17 cellular contexts compared by ENCODE assay signal in genomic region chr7:67662804-67663203, GRCh38.
DNase-seq lines count a peak whose midpoint lies in the region; ATAC-seq, FAIRE-seq and TF ChIP-seq lines count a peak whose summit lies in the region.
"Had no signal": no experiment of that assay in that cellular context is flagged by ENCODE, and none has a peak within 500 bp of the region (broad histone marks: within the 10 kb centered on the region; RNA-seq: fewer than 3 reads in every experiment).

No MANE protein-coding gene starts in this region.

- H3K27ac ChIP-seq in HepG2 (ENCODE audit: extremely low read length, insufficient read depth, low read length) (no peak overlapping the region), right lobe of liver (no peak overlapping the region), endodermal cell (ENCODE audit: low read depth, low read length) (no peak overlapping the region)
- H3K27ac ChIP-seq in CD4-positive, alpha-beta memory T cell (ENCODE audit: low read depth, low read length) = no peak overlapping the region
- H3K27ac ChIP-seq: BLaER1 had no signal

- H2AFZ ChIP-seq in HepG2 (ENCODE audit: low read length) = no peak overlapping the region
- H2AFZ ChIP-seq: GM23338 had no signal

- TF ChIP-seq POLR2A in HepG2 (IDR thresholded peaks at IDR 0.05; ENCODE audit: insufficient read depth in 1 of 2, low read depth in 2 of 2, low read length in 2 of 2) = no peak
- no peak for TF ChIP-seq POLR2A in right lobe of liver (IDR thresholded peaks at IDR 0.05)
- TF ChIP-seq POLR2A in NB4 (IDR thresholded peaks at IDR 0.05; ENCODE audit: extremely low read depth, insufficient read length) = no peak

- no peak overlapping the region for H3K4me3 Mint-ChIP-seq in endodermal cell
- no peak overlapping the region for H3K4me3 Mint-ChIP-seq in CD4-positive, alpha-beta memory T cell
- H3K4me3 Mint-ChIP-seq: CD14-positive monocyte; CD8-positive, alpha-beta T cell; GM23338; IgD-negative memory B cell had no signal

- H4K20me1 ChIP-seq in HepG2 (ENCODE audit: insufficient read depth, low read length) = no peaks in the 10 kb centered on the region
- H4K20me1 ChIP-seq: BLaER1 had no signal

- H3K27me3 ChIP-seq in HepG2 (ENCODE audit: control insufficient read depth in 1 of 2, insufficient read depth in 2 of 2, low read length in 2 of 2) (0 out of 5 replicates have a peak, but pooled peaks cover 0 to 3% of the 10 kb centered on the region in 2 experiments), right lobe of liver (no peaks in the 10 kb centered on the region), endodermal cell (ENCODE audit: control insufficient read depth, insufficient read depth, low read length, poor library complexity, severe bottlenecking) (no peaks in the 10 kb centered on the region)
- no peaks in the 10 kb centered on the region for H3K27me3 ChIP-seq in CD4-positive, alpha-beta memory T cell (ENCODE audit: insufficient read depth, low read length)
- H3K27me3 ChIP-seq: BLaER1 had no signal

- H3K9me3 Mint-ChIP-seq in endodermal cell = peaks cover 32% of the 10 kb centered on the region
- peaks cover 0 to 4% (median 2%) of the 10 kb centered on the region in 8 donors for H3K9me3 Mint-ChIP-seq in CD4-positive, alpha-beta memory T cell
- H3K9me3 Mint-ChIP-seq: CD8-positive, alpha-beta T cell had no signal

- CTCF ChIA-PET in HepG2 (lab: Yijun Ruan, JAX; ENCODE audit: low intra/inter-chr PET ratio, low total read pairs) = no interaction called here
- CTCF ChIA-PET in CD4-positive, alpha-beta memory T cell (lab: Charles Lee; ENCODE audit: partially characterized antibody) = no interaction called here

- no peak for FAIRE-seq in HepG2 (lab: Jason Lieb, UNC)
- no peak for FAIRE-seq in frontal cortex (lab: Jason Lieb, UNC)
- FAIRE-seq: HTR-8/SVneo had no signal

- H3K4me3 ChIP-seq in HepG2 (replicated peaks in 1 of 3; ENCODE audit: insufficient read depth in 1 of 3, low read depth in 2 of 3, low read length in 3 of 3) (no peak overlapping the region), right lobe of liver (no peak overlapping the region), NB4 (ENCODE audit: low read depth, low read length) (no peak overlapping the region), endodermal cell (ENCODE audit: low read length) (peak overlapping the region; percentile 65)
- H3K4me3 ChIP-seq in CD4-positive, alpha-beta memory T cell (ENCODE audit: low read length in 2 of 2) = no peak overlapping the region
- H3K4me3 ChIP-seq: BLaER1, GM23338 had no signal

- H3K9me3 ChIP-seq in HepG2 (ENCODE audit: low read length) (0 out of 2 replicates have a peak, but pooled peaks cover 11% of the 10 kb centered on the region), right lobe of liver (no peaks in the 10 kb centered on the region), endodermal cell (ENCODE audit: control insufficient read depth, low read length) (peaks cover 28% of the 10 kb centered on the region)
- H3K9me3 ChIP-seq in CD4-positive, alpha-beta memory T cell (ENCODE audit: control insufficient read depth in 1 of 2, low read length in 2 of 2) = no peaks in the 10 kb centered on the region

- H3K4me2 ChIP-seq in HepG2 (ENCODE audit: low read depth, low read length) = no peak overlapping the region
- H3K4me2 ChIP-seq: BLaER1, GM23338 had no signal

- ATAC-seq in HepG2 (no peak), right lobe of liver (no peak)
- ATAC-seq: CD8-positive, alpha-beta T cell; GM23338 had no signal

- no peak overlapping the region for H3K9ac ChIP-seq in HepG2 (ENCODE audit: insufficient read depth, low read depth, low read length)
- H3K9ac ChIP-seq in endodermal cell (ENCODE audit: extremely low read depth, low read length, poor library complexity, severe bottlenecking) = no peak overlapping the region
- H3K9ac ChIP-seq: BLaER1 had no signal

- H3K4me1 Mint-ChIP-seq in endodermal cell = peaks cover 2% of the 10 kb centered on the region
- H3K4me1 Mint-ChIP-seq in CD4-positive, alpha-beta memory T cell = no peaks in the 10 kb centered on the region
- H3K4me1 Mint-ChIP-seq: CD14-positive monocyte, GM23338, IgD-negative memory B cell had no signal

- no peaks in the 10 kb centered on the region for H3K4me1 ChIP-seq in HepG2 (ENCODE audit: insufficient read depth, low read length)
- peaks cover 0 to 8% (median 2%) of the 10 kb centered on the region in 4 donors for H3K4me1 ChIP-seq in right lobe of liver
- no peaks in the 10 kb centered on the region for H3K4me1 ChIP-seq in endodermal cell (ENCODE audit: control insufficient read depth, insufficient read depth, low read length)
- no peaks in the 10 kb centered on the region for H3K4me1 ChIP-seq in CD4-positive, alpha-beta memory T cell (ENCODE audit: insufficient read depth, low read length)
- H3K4me1 ChIP-seq: BLaER1 had no signal

- 0% methylated on average over 1 of the region's 1 CpG for WGBS in HepG2 (ENCODE audit: low lambda C conversion rate)
- 67% methylated on average over 1 of the region's 1 CpG for WGBS in right lobe of liver (ENCODE audit: insufficient coverage, low coverage, low lambda C conversion rate, missing lambda C conversion rate)
- 93 to 100% methylated on average over 1 of the region's 1 CpG for WGBS in endodermal cell (ENCODE audit: insufficient coverage in 1 of 2, insufficient read length in 1 of 2), 2 experiments

- POLR2A ChIA-PET in HepG2 (lab: Yijun Ruan, JAX) = no interaction called here
- POLR2A ChIA-PET in CD4-positive, alpha-beta memory T cell (lab: Charles Lee; ENCODE audit: partially characterized antibody) = no interaction called here

- no peak for TF ChIP-seq RAD21 in HepG2 (CRISPR knock-in tag; IDR thresholded peaks at IDR 0.05)

- TF ChIP-seq EP300 in HepG2 (IDR thresholded peaks at IDR 0.05; ENCODE audit: low read depth in 2 of 2, low read length in 2 of 2) (no peak), HepG2 (CRISPR knock-in tag; IDR thresholded peaks at IDR 0.05; ENCODE audit: borderline replicate concordance) (no peak)

- H3K36me3 ChIP-seq in HepG2 (replicated peaks in 1 of 2; ENCODE audit: control insufficient read depth in 1 of 2, insufficient read depth in 2 of 2, low read length in 2 of 2) = no peaks in the 10 kb centered on the region
- no peaks in the 10 kb centered on the region for H3K36me3 ChIP-seq in right lobe of liver
- no peaks in the 10 kb centered on the region for H3K36me3 ChIP-seq in endodermal cell (ENCODE audit: control insufficient read depth, insufficient read depth, low read length)
- no peaks in the 10 kb centered on the region for H3K36me3 ChIP-seq in CD4-positive, alpha-beta memory T cell (ENCODE audit: insufficient read depth, low read length)
- H3K36me3 ChIP-seq: BLaER1 had no signal

- peaks cover 2% of the 10 kb centered on the region for H3K36me3 Mint-ChIP-seq in endodermal cell (ENCODE audit: low read depth)
- H3K36me3 Mint-ChIP-seq in CD4-positive, alpha-beta memory T cell = no peaks in the 10 kb centered on the region
- H3K36me3 Mint-ChIP-seq: CD14-positive monocyte; CD8-positive, alpha-beta T cell; IgD-negative memory B cell had no signal

- no peaks in the 10 kb centered on the region for H3K79me2 ChIP-seq in HepG2 (ENCODE audit: insufficient read depth, low read length)

- DNase-seq in HepG2 (ENCODE audit: low spot score) = no peak
- no peak for DNase-seq in right lobe of liver
- peak; percentile 5 for DNase-seq in NB4 (ENCODE audit: low read depth)
- DNase-seq in endodermal cell = no peak
- no peak for DNase-seq in frontal cortex (ENCODE audit: low spot score in 2 of 2)
- no peak for DNase-seq in activated T-cell treated with anti-CD3 and anti-CD28 coated beads, Interleukin-2, amount 50 U/mL, for 48 hours
- DNase-seq in CD4-positive, alpha-beta memory T cell = no peak
- DNase-seq: 8988T; Calu3; CD8-positive, alpha-beta T cell; GDM1; H7 had no signal

- peaks cover 1% of the 10 kb centered on the region for H3K27me3 Mint-ChIP-seq in endodermal cell (ENCODE audit: insufficient read depth)
- H3K27me3 Mint-ChIP-seq in CD4-positive, alpha-beta memory T cell = no peaks in the 10 kb centered on the region
- H3K27me3 Mint-ChIP-seq: IgD-negative memory B cell had no signal

- intact Hi-C loops in HepG2 (cut with micrococcal nuclease; ENCODE audit: unreplicated experiment) = no loop called here
- intact Hi-C loops in right lobe of liver (cut with DNase I) = no loop called here
- intact Hi-C loops in CD4-positive, alpha-beta memory T cell (cut with micrococcal nuclease) = no loop called here

- in situ Hi-C loops in HepG2 (cut with HindIII; ENCODE audit: extremely low pct_ligation_motif_present, low pct_unique_long_range_greater_than_20kb) = no loop called here

- no TSS peak for BruUV-seq in HepG2 (replicated peaks; lab: Mats Ljungman, UMichigan)

- TF ChIP-seq CTCF in HepG2 (CRISPR knock-in tag; IDR thresholded peaks at IDR 0.05) = no peak
- TF ChIP-seq CTCF in right lobe of liver (IDR thresholded peaks at IDR 0.05) = no peak
- no peak for TF ChIP-seq CTCF in NB4 (IDR thresholded peaks at IDR 0.05; ENCODE audit: low read depth, low read length)
- TF ChIP-seq CTCF in endodermal cell (conservative IDR thresholded peaks at IDR 0.05) = no peak

- no peak overlapping the region for H3K27ac Mint-ChIP-seq in endodermal cell
- no peak overlapping the region for H3K27ac Mint-ChIP-seq in CD4-positive, alpha-beta memory T cell
- H3K27ac Mint-ChIP-seq: CD14-positive monocyte; CD8-positive, alpha-beta T cell; GM23338; IgD-negative memory B cell had no signal
